ENCODE assay signal across 8 cellular contexts in the genomic region with DNA sequence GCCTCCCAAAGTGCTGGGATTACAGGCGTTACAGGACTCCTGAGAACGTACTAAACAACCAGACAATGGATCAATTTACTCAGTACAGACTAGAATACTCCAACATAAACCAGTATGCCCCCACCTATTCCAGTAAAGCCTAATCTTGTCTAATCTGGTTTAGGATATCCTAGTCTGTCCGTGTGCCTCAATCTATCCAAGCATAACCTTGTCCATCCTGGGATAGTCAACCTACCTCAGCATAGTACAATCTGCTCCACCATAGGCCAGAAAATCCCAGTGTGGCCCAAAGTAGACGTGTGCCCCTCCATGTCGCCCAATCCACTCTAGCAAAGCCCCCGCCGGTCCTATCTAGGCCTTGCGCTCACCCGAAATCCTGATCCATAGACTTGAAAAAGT.
DNase-seq lines count a peak whose midpoint lies in the region; ATAC-seq and TF ChIP-seq lines count a peak whose summit lies in the region.

No MANE protein-coding gene starts in this region.

- H3K27ac ChIP-seq in epithelial cell of prostate = peak overlapping the region; percentile 89
- peak overlapping the region; percentile 79 for H3K27ac ChIP-seq in neutrophil

- ATAC-seq in HG03439 (IDR thresholded peaks at IDR 0.05; ENCODE audit: unreplicated experiment) (no peak), GM21367 (IDR thresholded peaks at IDR 0.05; ENCODE audit: unreplicated experiment) (no peak)

- H3K36me3 ChIP-seq in neutrophil = peaks cover 40% of the 10 kb centered on the region

- peaks cover 41 to 42% of the 10 kb centered on the region in 2 experiments for H3K4me1 ChIP-seq in neutrophil (ENCODE audit: control insufficient read depth in 1 of 2, insufficient read depth in 1 of 2, low read depth in 1 of 2, low read length in 1 of 2)

- no peaks in the 10 kb centered on the region for H3K9me3 ChIP-seq in neutrophil

- DNase-seq in OCI-M1 (lab: John Stamatoyannopoulos, UW) (peak; percentile 83), epithelial cell of prostate (ENCODE audit: low read depth, low spot score) (no peak), ecto neural progenitor cell (ENCODE audit: low spot score) (no peak), AML-193 (lab: John Stamatoyannopoulos, UW) (no peak)

- no peaks in the 10 kb centered on the region for H3K27me3 ChIP-seq in neutrophil

- H3K4me3 ChIP-seq in GM12875 (ENCODE audit: low read depth, low read length) = peak overlapping the region; percentile 56
- peak overlapping the region; percentile 93 to 100 for H3K4me3 ChIP-seq in neutrophil (ENCODE audit: low read depth in 1 of 2, low read length in 1 of 2)

- TF ChIP-seq CTCF in GM12875 (IDR thresholded peaks at IDR 0.05; ENCODE audit: borderline replicate concordance, insufficient read depth, low read depth, low read length) (no peak), neutrophil (IDR thresholded peaks at IDR 0.05) (no peak)
